Comparison of ENCODE assay signal across 27 cellular contexts in the genomic region with DNA sequence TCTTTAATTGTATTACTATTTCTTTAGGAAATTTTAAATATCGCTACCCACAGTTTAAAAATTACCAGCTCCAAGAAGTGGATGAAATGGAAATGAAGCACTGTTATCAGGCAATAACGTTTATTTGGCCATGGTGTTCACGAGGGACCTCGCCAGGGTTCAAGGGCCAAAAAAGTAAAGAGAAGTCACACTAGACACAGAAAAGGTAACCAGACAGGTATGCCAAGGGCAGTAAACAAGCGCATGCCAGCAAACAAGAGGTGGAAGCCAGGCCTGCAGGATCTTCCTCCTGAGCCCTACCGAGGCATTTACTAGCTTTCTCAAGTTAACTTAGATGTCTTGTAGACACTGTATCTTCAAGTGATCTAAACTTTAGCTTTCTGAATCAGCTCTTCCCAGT.
"Had no signal": no experiment of that assay in that cellular context is flagged by ENCODE, and none has a peak within 500 bp of the region (broad histone marks: within the 10 kb centered on the region; RNA-seq: fewer than 3 reads in every experiment).

No MANE protein-coding gene starts in this region.

- ATAC-seq: natural killer cell; psoas muscle; right cardiac atrium; sciatic nerve; stimulated activated memory B cell treated with anti-CD40 and anti-IgM and Interleukin-4, amounts not matched to agents 10 μg/mL and 1 μg/mL and 100 μg/mL, for 72 hours; stimulated activated naive CD8-positive, alpha-beta T cell treated with anti-CD3 and anti-CD28 coated beads, Interleukin-15, amount 100 ng/mL, for 72 hours; stimulated activated naive CD8-positive, alpha-beta T cell treated with anti-CD3 and anti-CD28 coated beads, Interleukin-15, Interleukin-2, amounts not matched to agents 100 U/mL and 50 U/mL, for 24 hours had no signal

- H3K4me1 ChIP-seq: neural progenitor cell, parathyroid adenoma, thyroid gland, upper lobe of left lung had no signal

- H3K79me2 ChIP-seq: parathyroid adenoma had no signal

- H3K4me2 ChIP-seq: neural progenitor cell, smooth muscle cell had no signal

- H2AFZ ChIP-seq: neural progenitor cell, parathyroid adenoma had no signal

- H3K36me3 ChIP-seq: neural progenitor cell, ovary, thyroid gland had no signal

- H3K9me3 ChIP-seq: ovary, psoas muscle, spleen, thoracic aorta, thyroid gland, tibial nerve, upper lobe of left lung, vagina had no signal

- H3K9ac ChIP-seq: neural progenitor cell, parathyroid adenoma had no signal

- DNase-seq: natural killer cell; occipital lobe; ovary; posterior cingulate gyrus; psoas muscle; right cardiac atrium; spleen; stimulated activated CD4-positive, alpha-beta T cell treated with anti-CD3 and anti-CD28 coated beads, Interleukin-12 subunit alpha, Interleukin-12 subunit beta, amount 100 ng/mL, for 4 hours; stimulated activated CD4-positive, alpha-beta T cell treated with anti-CD3 and anti-CD28 coated beads, Interleukin-1b, Interleukin-23, amount 100 ng/mL, for 48 hours; stimulated activated CD4-positive, alpha-beta T cell treated with anti-CD3 and anti-CD28 coated beads, Interleukin-4, amount 100 ng/mL, for 1 hour; stimulated activated CD4-positive, alpha-beta T cell treated with anti-CD3 and anti-CD28 coated beads, Interleukin-4, amount 100 ng/mL, for 4 hours; stimulated activated CD8-positive, alpha-beta memory T cell treated with anti-CD3 and anti-CD28 coated beads, Interleukin-4, amount 100 ng/mL, for 48 hours; stimulated activated naive CD4-positive, alpha-beta T cell; stimulated activated naive CD8-positive, alpha-beta T cell treated with anti-CD3 and anti-CD28 coated beads, Interleukin-15, amount 100 ng/mL, for 72 hours; stimulated activated naive CD8-positive, alpha-beta T cell treated with anti-CD3 and anti-CD28 coated beads, Interleukin-15, Interleukin-2, amounts not matched to agents 100 U/mL and 50 U/mL, for 24 hours; thyroid gland had no signal

- H3K4me3 ChIP-seq: neural progenitor cell, ovary, psoas muscle, skin epidermis, smooth muscle cell, spleen, thoracic aorta, thyroid gland, tibial nerve, upper lobe of left lung, vagina had no signal

- FAIRE-seq: urothelium cell line had no signal

- H3K27me3 ChIP-seq: neural progenitor cell, ovary, spleen, thyroid gland, tibial nerve, upper lobe of left lung, vagina had no signal

- H3K27ac ChIP-seq: neural progenitor cell, ovary, parathyroid adenoma, psoas muscle, skin epidermis, thoracic aorta, thyroid gland, tibial nerve, upper lobe of left lung, vagina had no signal
